ENCODE assay signal across 32 cellular contexts in genomic region chr11:134433806-134434205, GRCh38. TPM values are rescaled to one million over a fixed set of nuclear protein-coding genes. Genes with fewer than 3 reads are reported as not detected.
A peak's percentile ranks its signal among the peaks of the same experiment; 100 is the strongest.
DNase-seq lines count a peak whose midpoint lies in the region; TF ChIP-seq lines count a peak whose summit lies in the region.
"Had no signal": no experiment of that assay in that cellular context is flagged by ENCODE, and none has a peak within 500 bp of the region (broad histone marks: within the 10 kb centered on the region; RNA-seq: fewer than 3 reads in every experiment).

No MANE protein-coding gene starts in this region.

- no peaks in the 10 kb centered on the region for H3K9me2 ChIP-seq in hepatocyte (replicated peaks; ENCODE audit: insufficient read depth)

- no peaks in the 10 kb centered on the region for H3K36me3 ChIP-seq in H7 (replicated peaks; ENCODE audit: control insufficient read depth, insufficient read depth, low read length)
- no peaks in the 10 kb centered on the region for H3K36me3 ChIP-seq in osteoblast (ENCODE audit: insufficient read depth, low read length)
- no peaks in the 10 kb centered on the region for H3K36me3 ChIP-seq in hepatocyte (replicated peaks; ENCODE audit: insufficient read depth, low read depth)
- H3K36me3 ChIP-seq: BE2C; BLaER1; BLaER1 treated with 17β-estradiol and CSF1 and Interleukin-3, amounts not matched to agents 10 nM and 100 nM had no signal

- TF ChIP-seq CTCF in osteoblast (IDR thresholded peaks at IDR 0.05; ENCODE audit: extremely low read depth, low read depth, low read length): no peak
- TF ChIP-seq CTCF in hepatocyte (IDR thresholded peaks at IDR 0.05; ENCODE audit: poor library complexity): no peak

- H2AFZ ChIP-seq in osteoblast (ENCODE audit: low read length) (no peak overlapping the region), hepatocyte (no peak overlapping the region)

- 84% methylated on average over 10 of the region's 10 CpGs for WGBS in hepatocyte (ENCODE audit: low lambda C conversion rate, missing lambda C conversion rate)

- H3K4me3 ChIP-seq in H7 (ENCODE audit: insufficient read depth, low read depth, low read length) (no peak overlapping the region), osteoblast (ENCODE audit: insufficient read depth, low read length) (no peak overlapping the region), hepatocyte (no peak overlapping the region)
- H3K4me3 ChIP-seq: A549; BLaER1; BLaER1 treated with 17β-estradiol and CSF1 and Interleukin-3, amounts not matched to agents 10 nM and 100 nM had no signal

- H3K27ac ChIP-seq in osteoblast (ENCODE audit: low read depth, low read length) (no peak overlapping the region), hepatocyte (no peak overlapping the region)
- H3K27ac ChIP-seq: 22Rv1; A549; BLaER1; BLaER1 treated with 17β-estradiol and CSF1 and Interleukin-3, amounts not matched to agents 10 nM and 100 nM; C4-2B had no signal

- DNase-seq in H7 (peak; percentile 33), osteoblast (ENCODE audit: insufficient read length, low spot score, missing footprints) (peak; percentile 73), hepatocyte (ENCODE audit: low spot score) (no peak), DMS 273 treated with DMSO at 0.1 percent for 48 hours (lab: John Stamatoyannopoulos, UW) (no peak)
- DNase-seq: 8988T; ACHN; AML-193; BE2C; C1 segment of cervical spinal cord; Caco-2; Calu3; CD4-positive, alpha-beta memory T cell; CD4-positive, alpha-beta T cell; CD4-positive, CD25-positive, alpha-beta regulatory T cell; CD8-positive, alpha-beta memory T cell; CD8-positive, alpha-beta T cell; COR-L47; DMS153; DMS53; DMS79; DMS79 treated with DMSO at 0.1 percent for 48 hours; DND-41; EL had no signal

- H3K27me3 ChIP-seq in H7 (ENCODE audit: control insufficient read depth, insufficient read depth, low read length) (no peaks in the 10 kb centered on the region), osteoblast (ENCODE audit: insufficient read depth, low read length) (no peaks in the 10 kb centered on the region), hepatocyte (no peaks in the 10 kb centered on the region)
- H3K27me3 ChIP-seq: BE2C; BLaER1; BLaER1 treated with 17β-estradiol and CSF1 and Interleukin-3, amounts not matched to agents 10 nM and 100 nM had no signal

- H3K9me3 ChIP-seq in osteoblast (ENCODE audit: low read depth, low read length): no peaks in the 10 kb centered on the region
- no peaks in the 10 kb centered on the region for H3K9me3 ChIP-seq in hepatocyte (ENCODE audit: low read depth)
- H3K9me3 ChIP-seq: A549, BE2C, BLaER1, Caco-2 had no signal

- H3K4me2 ChIP-seq in osteoblast (ENCODE audit: insufficient read depth, low read length): no peak overlapping the region
- no peak overlapping the region for H3K4me2 ChIP-seq in hepatocyte
- H3K4me2 ChIP-seq: A549; BLaER1; BLaER1 treated with 17β-estradiol and CSF1 and Interleukin-3, amounts not matched to agents 10 nM and 100 nM had no signal

- no peaks in the 10 kb centered on the region for H3K4me1 ChIP-seq in osteoblast (ENCODE audit: insufficient read depth, low read length)
- H3K4me1 ChIP-seq in hepatocyte (ENCODE audit: insufficient read depth): peaks cover 4% of the 10 kb centered on the region
- H3K4me1 ChIP-seq: A549; BLaER1; BLaER1 treated with 17β-estradiol and CSF1 and Interleukin-3, amounts not matched to agents 10 nM and 100 nM; Caco-2 had no signal

- H4K20me1 ChIP-seq in osteoblast (ENCODE audit: insufficient read depth, low read length): no peaks in the 10 kb centered on the region
- H4K20me1 ChIP-seq in hepatocyte (ENCODE audit: insufficient read depth, poor library complexity, severe bottlenecking): no peaks in the 10 kb centered on the region
- H4K20me1 ChIP-seq: BLaER1 had no signal

- H3K79me2 ChIP-seq in osteoblast (ENCODE audit: insufficient read depth, low read length) (no peaks in the 10 kb centered on the region), hepatocyte (no peaks in the 10 kb centered on the region)

RNA-seq across cellular contexts. Expression of gene B3GAT1, which starts 21.8 kb away (rescaled TPM):
- total RNA-seq in H7 (2014; rRNA removed; shearing (Covaris generic)): 9.9 and 12.8 TPM in 2 replicates
- total RNA-seq in osteoblast (not detected in 2 replicates), hepatocyte (0.17 and 0.20 TPM in 2 replicates)
- 0.40 TPM in 1 of 2 replicates, not detected in the other for polyA plus RNA-seq in hepatocyte
- total RNA-seq: B cell had no signal
- polyA plus RNA-seq: A549; AG04450; BJ; CD14-positive monocyte; CD4-positive, alpha-beta memory T cell; CD4-positive, CD25-positive, alpha-beta regulatory T cell had no signal

Comparison
In these comparisons a context has a peak if more than half of its experiments do, and no peak if none do; other contexts are left out.
1. DNase-seq: peak in H7 (single experiment) and osteoblast (single experiment); none in hepatocyte (single experiment) and DMS 273 treated with DMSO at 0.1 percent for 48 hours (single experiment).